ENCODE assay signal across 8 cellular contexts in the genomic region with DNA sequence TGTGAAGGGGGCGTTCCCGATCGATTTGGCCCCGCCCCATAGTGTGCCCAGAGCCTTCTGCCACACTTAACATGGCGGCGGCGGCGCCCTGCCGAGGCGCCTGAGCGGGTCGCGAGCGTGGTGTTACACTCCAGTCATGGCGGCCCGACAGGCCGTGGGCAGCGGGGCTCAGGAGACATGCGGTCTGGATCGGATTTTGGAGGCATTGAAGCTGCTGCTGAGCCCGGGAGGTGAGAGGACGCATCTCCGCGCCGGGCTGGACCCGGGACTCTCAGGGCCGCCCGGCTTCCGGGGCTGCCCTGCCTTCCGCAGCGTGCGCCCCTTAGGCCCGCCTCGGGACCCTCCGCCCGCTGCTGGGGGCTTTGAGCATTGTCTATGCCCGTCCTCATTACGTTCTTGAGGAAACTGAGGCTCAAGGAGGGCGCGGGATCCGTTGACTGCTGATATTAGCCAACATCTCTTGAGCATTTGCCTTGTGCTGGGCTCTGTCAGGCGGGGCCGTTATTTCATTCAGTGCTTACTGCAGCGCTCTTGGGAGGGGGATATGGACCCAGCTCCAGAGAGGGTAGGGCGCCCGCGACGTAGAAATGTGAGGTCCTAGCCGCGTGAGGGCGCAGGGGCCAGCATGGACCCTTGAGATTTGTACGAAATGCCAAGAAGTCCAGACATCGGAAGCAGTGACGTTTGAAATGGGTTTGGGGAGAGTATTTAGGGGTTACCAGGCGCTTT. TPM values are rescaled to one million over a fixed set of nuclear protein-coding genes. Genes with fewer than 3 reads are reported as not detected.
DNase-seq lines count a peak whose midpoint lies in the region; ATAC-seq and TF ChIP-seq lines count a peak whose summit lies in the region.

Gene TANGO6, plus strand, starts transcription at position 50 of the 729 bp plus-strand sequence. Its CDS starts 87 bp downstream, at position 137.

- POLR2A ChIA-PET in activated CD4-positive, alpha-beta T cell treated with anti-CD3 and anti-CD28 coated beads, Interleukin-2, amount 10 ng/mL, durations not matched to agents 7 days and 5 days (lab: Charles Lee) = no interaction called here

- H3K27ac Mint-ChIP-seq in activated CD4-positive, alpha-beta T cell treated with anti-CD3 and anti-CD28 coated beads, Interleukin-2, amount 10 ng/mL, durations not matched to agents 7 days and 5 days = peak within 1 kb of the TSS; percentile 94
- peak within 1 kb of the TSS; percentile 88 for H3K27ac Mint-ChIP-seq in dendritic cell treated with granulocyte-macrophage colony-stimulating factor and Interleukin-4, amounts not matched to agents 40 ng/mL and 50 ng/mL, for 4 days

- no peak for TF ChIP-seq CTCF in left lung (IDR thresholded peaks at IDR 0.05)

- no peaks in the 10 kb centered on the region for H3K27me3 Mint-ChIP-seq in activated CD4-positive, alpha-beta T cell treated with anti-CD3 and anti-CD28 coated beads, Interleukin-2, amount 10 ng/mL, durations not matched to agents 7 days and 5 days
- peaks cover 18% of the 10 kb centered on the region for H3K27me3 Mint-ChIP-seq in dendritic cell treated with granulocyte-macrophage colony-stimulating factor and Interleukin-4, amounts not matched to agents 40 ng/mL and 50 ng/mL, for 4 days

- no peaks in the 10 kb centered on the region for H3K9me3 Mint-ChIP-seq in activated CD4-positive, alpha-beta T cell treated with anti-CD3 and anti-CD28 coated beads, Interleukin-2, amount 10 ng/mL, durations not matched to agents 7 days and 5 days
- no peaks in the 10 kb centered on the region for H3K9me3 Mint-ChIP-seq in dendritic cell treated with granulocyte-macrophage colony-stimulating factor and Interleukin-4, amounts not matched to agents 40 ng/mL and 50 ng/mL, for 4 days

- peaks cover 15% of the 10 kb centered on the region for H3K4me1 ChIP-seq in BLaER1
- peaks cover 7 to 16% of the 10 kb centered on the region in 2 donors for H3K4me1 ChIP-seq in left lung

- H3K9me3 ChIP-seq in BLaER1 = no peaks in the 10 kb centered on the region
- H3K9me3 ChIP-seq in left lung = no peaks in the 10 kb centered on the region

- DNase-seq in GM19240 (ENCODE audit: insufficient read length, low spot score) (peak; percentile 82), NCI-H69 (lab: John Stamatoyannopoulos, UW) (peak; percentile 86), left lung (peak; percentile 84 to 95)
- DNase-seq in activated CD4-positive, alpha-beta T cell treated with anti-CD3 and anti-CD28 coated beads, Interleukin-2, amount 10 ng/mL, durations not matched to agents 7 days and 5 days = peak; percentile 89
- peak; percentile 95 for DNase-seq in stimulated activated CD4-positive, alpha-beta T cell treated with anti-CD3 and anti-CD28 coated beads, Interleukin-4, amount 100 ng/mL, for 1 hour

- H3K4me3 Mint-ChIP-seq in activated CD4-positive, alpha-beta T cell treated with anti-CD3 and anti-CD28 coated beads, Interleukin-2, amount 10 ng/mL, durations not matched to agents 7 days and 5 days = peak within 1 kb of the TSS; percentile 94
- H3K4me3 Mint-ChIP-seq in dendritic cell treated with granulocyte-macrophage colony-stimulating factor and Interleukin-4, amounts not matched to agents 40 ng/mL and 50 ng/mL, for 4 days = peak within 1 kb of the TSS; percentile 93

- peak within 1 kb of the TSS; percentile 83 for H3K4me3 ChIP-seq in BLaER1
- H3K4me3 ChIP-seq in left lung = peak within 1 kb of the TSS; percentile 82 to 84

- H3K27me3 ChIP-seq in BLaER1 (no peaks in the 10 kb centered on the region), left lung (no peaks in the 10 kb centered on the region)

- intact Hi-C loops in dendritic cell treated with granulocyte-macrophage colony-stimulating factor and Interleukin-4, amounts not matched to agents 40 ng/mL and 50 ng/mL, for 4 days (cut with micrococcal nuclease) = no loop called here
- intact Hi-C loops in left lung (cut with DNase I) = no loop called here

- peak within 1 kb of the TSS; percentile 95 for H3K9ac ChIP-seq in BLaER1

- H3K36me3 ChIP-seq in BLaER1 (no peaks in the 10 kb centered on the region), left lung (no peaks in the 10 kb centered on the region)

- ATAC-seq in HG03460 (IDR thresholded peaks at IDR 0.05; ENCODE audit: unreplicated experiment) = peak; percentile 73
- ATAC-seq in left lung = peak; percentile 97

- peak within 1 kb of the TSS; percentile 95 for H3K27ac ChIP-seq in BLaER1
- peak within 1 kb of the TSS; percentile 82 to 88 for H3K27ac ChIP-seq in left lung

- no peaks in the 10 kb centered on the region for H3K36me3 Mint-ChIP-seq in activated CD4-positive, alpha-beta T cell treated with anti-CD3 and anti-CD28 coated beads, Interleukin-2, amount 10 ng/mL, durations not matched to agents 7 days and 5 days (ENCODE audit: low read depth)
- H3K36me3 Mint-ChIP-seq in dendritic cell treated with granulocyte-macrophage colony-stimulating factor and Interleukin-4, amounts not matched to agents 40 ng/mL and 50 ng/mL, for 4 days (ENCODE audit: low read depth) = peaks cover 10% of the 10 kb centered on the region

- H3K4me2 ChIP-seq in BLaER1 = peak within 1 kb of the TSS; percentile 91

- peaks cover 31% of the 10 kb centered on the region for H3K4me1 Mint-ChIP-seq in activated CD4-positive, alpha-beta T cell treated with anti-CD3 and anti-CD28 coated beads, Interleukin-2, amount 10 ng/mL, durations not matched to agents 7 days and 5 days
- peaks cover 23% of the 10 kb centered on the region for H3K4me1 Mint-ChIP-seq in dendritic cell treated with granulocyte-macrophage colony-stimulating factor and Interleukin-4, amounts not matched to agents 40 ng/mL and 50 ng/mL, for 4 days (ENCODE audit: low read depth)

- H4K20me1 ChIP-seq in BLaER1 = 0 out of 2 replicates have a peak, but pooled peaks cover 5% of the 10 kb centered on the region

- CTCF ChIA-PET in activated CD4-positive, alpha-beta T cell treated with anti-CD3 and anti-CD28 coated beads, Interleukin-2, amount 10 ng/mL, durations not matched to agents 7 days and 5 days (lab: Charles Lee) = interaction anchor here (0.5 to 2.0 kb wide), 8 partner anchors 10 to 315 kb away, joined by 3 to 5 read pairs (median 3); no protein-coding TSS in a partner anchor

RNA-seq across cellular contexts. Expression of gene TANGO6, which starts in this region (rescaled TPM):
- 10 to 100 TPM; 24.3 to 27.4 TPM for total RNA-seq in activated CD4-positive, alpha-beta T cell treated with anti-CD3 and anti-CD28 coated beads, Interleukin-2, amount 10 ng/mL, durations not matched to agents 7 days and 5 days
- total RNA-seq in left lung = 10 to 100 TPM; 17.6 to 24.1 TPM

Comparison
In these comparisons a context has a peak if more than half of its experiments do, and no peak if none do; other contexts are left out.
1. Peak in every context shown above with its lines: DNase-seq, ATAC-seq, H3K4me3 ChIP-seq and H3K27ac ChIP-seq.